11 cellular contexts compared by ENCODE assay signal in the genomic region with DNA sequence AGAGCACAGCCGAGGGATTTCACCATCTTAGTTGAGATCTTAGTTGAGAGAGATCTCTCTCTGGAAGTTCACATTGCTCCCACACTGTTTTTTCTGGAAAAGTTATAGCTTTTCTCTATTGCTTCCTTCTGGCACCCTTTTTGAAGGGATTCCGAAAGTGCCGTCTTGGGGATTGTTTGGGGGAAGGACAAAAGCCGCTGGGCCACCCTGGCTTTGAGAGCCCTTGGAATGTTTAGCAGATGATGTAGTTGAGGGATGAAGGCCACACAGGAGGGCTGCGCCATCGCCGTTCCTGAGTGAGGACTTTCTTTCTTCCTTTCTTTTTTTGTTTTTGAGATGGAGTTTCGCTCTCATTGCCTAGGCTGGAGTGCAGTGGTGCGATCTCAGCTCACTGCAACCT. TPM values are rescaled to one million over a fixed set of nuclear protein-coding genes. Genes with fewer than 3 reads are reported as not detected.
A peak's percentile ranks its signal among the peaks of the same experiment; 100 is the strongest.
DNase-seq lines count a peak whose midpoint lies in the region; ATAC-seq, FAIRE-seq and TF ChIP-seq lines count a peak whose summit lies in the region.
"Had no signal": no experiment of that assay in that cellular context is flagged by ENCODE, and none has a peak within 500 bp of the region (broad histone marks: within the 10 kb centered on the region; RNA-seq: fewer than 3 reads in every experiment).

No MANE protein-coding gene starts in this region.

- no peaks in the 10 kb centered on the region for H3K9me3 ChIP-seq in CD8-positive, alpha-beta memory T cell (ENCODE audit: low read length)
- H3K9me3 ChIP-seq in hepatocyte (ENCODE audit: low read depth), result no peaks in the 10 kb centered on the region
- H3K9me3 ChIP-seq in small intestine (ENCODE audit: control insufficient read depth, low read depth), result no peaks in the 10 kb centered on the region

- H4K20me1 ChIP-seq in hepatocyte (ENCODE audit: insufficient read depth, poor library complexity, severe bottlenecking), result no peaks in the 10 kb centered on the region

- H3K27ac ChIP-seq in CD8-positive, alpha-beta memory T cell (ENCODE audit: low read depth, low read length), result no peak overlapping the region
- peak overlapping the region; percentile 94 for H3K27ac ChIP-seq in hepatocyte
- peak overlapping the region; percentile 45 to 91 for H3K27ac ChIP-seq in small intestine (ENCODE audit: low read depth in 1 of 2, low read length in 1 of 2)
- H3K27ac ChIP-seq: parathyroid adenoma had no signal

- no peak overlapping the region for H3K4me3 ChIP-seq in CD8-positive, alpha-beta memory T cell (ENCODE audit: low read length)
- H3K4me3 ChIP-seq in hepatocyte, result no peak overlapping the region
- H3K4me3 ChIP-seq in small intestine (ENCODE audit: low read depth in 1 of 2, low read length in 2 of 2), result no peak overlapping the region

- peaks cover 95% of the 10 kb centered on the region for H3K79me2 ChIP-seq in hepatocyte

- no peak overlapping the region for H2AFZ ChIP-seq in hepatocyte
- H2AFZ ChIP-seq: parathyroid adenoma had no signal

- H3K27me3 ChIP-seq in CD8-positive, alpha-beta memory T cell (ENCODE audit: insufficient read depth, low read length, poor library complexity, severe bottlenecking), result no peaks in the 10 kb centered on the region
- H3K27me3 ChIP-seq in hepatocyte (no peaks in the 10 kb centered on the region), small intestine (ENCODE audit: control insufficient read depth in 2 of 2, insufficient read depth in 2 of 2, low read length in 2 of 2) (no peaks in the 10 kb centered on the region)

- no peaks in the 10 kb centered on the region for H3K9me2 ChIP-seq in hepatocyte (replicated peaks; ENCODE audit: insufficient read depth)

- CTCF ChIA-PET in CD8-positive, alpha-beta memory T cell (lab: Charles Lee), result interaction anchor here (1.1 kb wide), 1 partner anchor 10 kb away, joined by 3 read pairs; no protein-coding TSS in a partner anchor

- H3K27ac Mint-ChIP-seq in CD8-positive, alpha-beta memory T cell, result peak overlapping the region; percentile 26 to 99 (median 90)
- no peak overlapping the region for H3K27ac Mint-ChIP-seq in activated T-helper 1 cell treated with anti-CD3 and anti-CD28 coated beads, Interleukin-12 subunit alpha, Interleukin-12 subunit beta, Interleukin-2, Interleukin-4 antibody, amounts not matched to agents 30 ng/mL and 10 ng/mL and 1 ng/mL, durations not matched to agents 14 hours and 24 hours and 36 hours

- TF ChIP-seq CTCF in hepatocyte (IDR thresholded peaks at IDR 0.05; ENCODE audit: poor library complexity), result no peak

- 78% methylated on average over 9 of the region's 9 CpGs for WGBS in hepatocyte (ENCODE audit: low lambda C conversion rate, missing lambda C conversion rate)
- WGBS in small intestine, 3 donors, result 69 to 89% (median 86%) methylated on average over 9 of the region's 9 CpGs

- H3K9me3 Mint-ChIP-seq in CD8-positive, alpha-beta memory T cell, result no peaks in the 10 kb centered on the region
- H3K9me3 Mint-ChIP-seq in activated T-helper 1 cell treated with anti-CD3 and anti-CD28 coated beads, Interleukin-12 subunit alpha, Interleukin-12 subunit beta, Interleukin-2, Interleukin-4 antibody, amounts not matched to agents 30 ng/mL and 10 ng/mL and 1 ng/mL, durations not matched to agents 14 hours and 24 hours and 36 hours, result no peaks in the 10 kb centered on the region

- intact Hi-C loops in activated T-helper 1 cell treated with anti-CD3 and anti-CD28 coated beads, Interleukin-12 subunit alpha, Interleukin-12 subunit beta, Interleukin-2, Interleukin-4 antibody, amounts not matched to agents 30 ng/mL and 10 ng/mL and 1 ng/mL, durations not matched to agents 14 hours and 24 hours and 36 hours (cut with micrococcal nuclease), result no loop called here

- H3K4me1 Mint-ChIP-seq in CD8-positive, alpha-beta memory T cell, result peaks cover 93 to 99% (median 99%) of the 10 kb centered on the region in 3 donors
- H3K4me1 Mint-ChIP-seq in activated T-helper 1 cell treated with anti-CD3 and anti-CD28 coated beads, Interleukin-12 subunit alpha, Interleukin-12 subunit beta, Interleukin-2, Interleukin-4 antibody, amounts not matched to agents 30 ng/mL and 10 ng/mL and 1 ng/mL, durations not matched to agents 14 hours and 24 hours and 36 hours (ENCODE audit: low read depth), result peaks cover 94% of the 10 kb centered on the region

- no peak for ATAC-seq in GM18870 (IDR thresholded peaks at IDR 0.05; ENCODE audit: unreplicated experiment)

- no peak for DNase-seq in CD8-positive, alpha-beta memory T cell
- no peak for DNase-seq in activated T-helper 1 cell treated with anti-CD3 and anti-CD28 coated beads, Interleukin-12 subunit alpha, Interleukin-12 subunit beta, Interleukin-2, Interleukin-4 antibody, amounts not matched to agents 30 ng/mL and 10 ng/mL and 1 ng/mL, durations not matched to agents 14 hours and 24 hours and 36 hours (ENCODE audit: low spot score)
- DNase-seq in hepatocyte (ENCODE audit: low spot score) (no peak), small intestine (no peak), dedifferentiated amniotic fluid mesenchymal stem cell (ENCODE audit: extremely low spot score) (no peak), NCI-H82 treated with DMSO at 0.1 percent for 48 hours (lab: John Stamatoyannopoulos, UW; ENCODE audit: unreplicated experiment) (no peak), NCI-H345 treated with DMSO at 0.1 percent for 48 hours (lab: John Stamatoyannopoulos, UW; ENCODE audit: unreplicated experiment) (no peak)
- DNase-seq: activated naive CD4-positive, alpha-beta T cell; DMS 273 treated with DMSO at 0.1 percent for 48 hours had no signal

- H3K36me3 ChIP-seq in CD8-positive, alpha-beta memory T cell (ENCODE audit: insufficient read depth, low read length), result no peaks in the 10 kb centered on the region
- H3K36me3 ChIP-seq in hepatocyte (replicated peaks; ENCODE audit: insufficient read depth, low read depth) (no peaks in the 10 kb centered on the region), small intestine (ENCODE audit: control insufficient read depth in 2 of 2, insufficient read depth in 2 of 2, low read length in 2 of 2) (no peaks in the 10 kb centered on the region)

- peak overlapping the region in 6 of 7 donors; percentile 63 to 78 (median 68) for H3K4me3 Mint-ChIP-seq in CD8-positive, alpha-beta memory T cell
- peak overlapping the region; percentile 54 for H3K4me3 Mint-ChIP-seq in activated T-helper 1 cell treated with anti-CD3 and anti-CD28 coated beads, Interleukin-12 subunit alpha, Interleukin-12 subunit beta, Interleukin-2, Interleukin-4 antibody, amounts not matched to agents 30 ng/mL and 10 ng/mL and 1 ng/mL, durations not matched to agents 14 hours and 24 hours and 36 hours

- H3K36me3 Mint-ChIP-seq in CD8-positive, alpha-beta memory T cell, result peaks cover 0 to 3% (median 0%) of the 10 kb centered on the region in 3 donors
- peaks cover 11% of the 10 kb centered on the region for H3K36me3 Mint-ChIP-seq in activated T-helper 1 cell treated with anti-CD3 and anti-CD28 coated beads, Interleukin-12 subunit alpha, Interleukin-12 subunit beta, Interleukin-2, Interleukin-4 antibody, amounts not matched to agents 30 ng/mL and 10 ng/mL and 1 ng/mL, durations not matched to agents 14 hours and 24 hours and 36 hours (ENCODE audit: low read depth)

- FAIRE-seq in small intestine (lab: Jason Lieb, UNC), result no peak

- H3K4me2 ChIP-seq in hepatocyte, result peak overlapping the region; percentile 20

- POLR2A ChIA-PET in CD8-positive, alpha-beta memory T cell (lab: Charles Lee), result no interaction called here

- H3K4me1 ChIP-seq in CD8-positive, alpha-beta memory T cell (ENCODE audit: insufficient read depth, low read length), result peaks cover 74% of the 10 kb centered on the region
- H3K4me1 ChIP-seq in hepatocyte (ENCODE audit: insufficient read depth), result peaks cover 95% of the 10 kb centered on the region
- H3K4me1 ChIP-seq in small intestine (ENCODE audit: control insufficient read depth in 2 of 2, insufficient read depth in 1 of 2, low read depth in 1 of 2, low read length in 1 of 2), result peaks cover 7 to 26% of the 10 kb centered on the region in 2 donors

- H3K27me3 Mint-ChIP-seq in CD8-positive, alpha-beta memory T cell, result no peaks in the 10 kb centered on the region
- H3K27me3 Mint-ChIP-seq in activated T-helper 1 cell treated with anti-CD3 and anti-CD28 coated beads, Interleukin-12 subunit alpha, Interleukin-12 subunit beta, Interleukin-2, Interleukin-4 antibody, amounts not matched to agents 30 ng/mL and 10 ng/mL and 1 ng/mL, durations not matched to agents 14 hours and 24 hours and 36 hours (ENCODE audit: insufficient read depth), result peaks cover 4% of the 10 kb centered on the region

RNA-seq across cellular contexts. Expression of a gene that starts 17.7 kb away (rescaled TPM):
- 1 to 10 TPM; 4.9 to 5.0 TPM for total RNA-seq in CD8-positive, alpha-beta memory T cell
- polyA plus RNA-seq in CD8-positive, alpha-beta memory T cell, result 61.1 TPM
- 5.5 and 6.2 TPM in 2 replicates for total RNA-seq in activated T-helper 1 cell treated with anti-CD3 and anti-CD28 coated beads, Interleukin-12 subunit alpha, Interleukin-12 subunit beta, Interleukin-2, Interleukin-4 antibody, amounts not matched to agents 30 ng/mL and 10 ng/mL and 1 ng/mL, durations not matched to agents 14 hours and 24 hours and 36 hours
- 41.8 and 54.2 TPM in 2 replicates for total RNA-seq in hepatocyte
- 37.1 and 42.7 TPM in 2 replicates for polyA plus RNA-seq in hepatocyte
- 10 to 100 TPM; 12.7 to 18.6 (median 15.6) TPM for polyA plus RNA-seq in small intestine
